13 cellular contexts compared by ENCODE assay signal in the genomic region with DNA sequence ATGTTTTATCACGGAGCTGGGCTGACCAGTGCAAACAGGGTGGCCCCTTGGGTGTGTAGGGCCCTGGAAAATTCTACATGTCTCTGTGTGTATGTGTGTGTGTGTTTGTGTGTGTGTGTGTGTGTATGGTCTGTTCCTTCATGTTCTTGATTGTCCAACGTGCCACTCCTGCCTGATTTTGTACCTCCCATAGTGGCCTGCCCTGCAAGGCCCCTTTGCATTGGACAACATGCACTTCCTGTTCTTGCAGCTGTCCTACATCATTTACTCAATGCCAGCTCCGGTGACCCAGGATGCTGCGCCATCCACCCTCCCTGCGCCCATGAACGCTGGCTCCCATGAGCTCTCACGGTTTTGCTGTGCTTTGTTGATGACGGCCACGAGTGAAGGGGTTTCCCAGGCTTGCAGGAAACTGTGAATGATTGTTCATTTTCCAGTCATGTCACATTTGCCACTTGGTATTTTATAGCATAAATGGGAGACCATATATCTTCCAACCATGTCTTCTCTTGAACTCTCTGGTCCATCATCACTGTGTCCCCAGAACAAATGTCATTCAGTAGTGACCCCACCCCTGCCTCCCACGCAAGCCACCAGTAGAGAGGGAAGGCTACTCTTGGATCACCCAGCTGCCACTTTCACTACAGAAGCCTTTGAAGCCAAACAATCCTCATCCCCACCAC.
DNase-seq lines count a peak whose midpoint lies in the region; ATAC-seq and TF ChIP-seq lines count a peak whose summit lies in the region.
"Had no signal": no experiment of that assay in that cellular context is flagged by ENCODE, and none has a peak within 500 bp of the region (broad histone marks: within the 10 kb centered on the region; RNA-seq: fewer than 3 reads in every experiment).

No MANE protein-coding gene starts in this region.

- no peak overlapping the region for H4K8ac ChIP-seq in neuronal stem cell (ENCODE audit: low read depth, low read length)

- H3K27ac ChIP-seq in neuronal stem cell (replicated peaks; ENCODE audit: low read length) (no peak overlapping the region), gastroesophageal sphincter (no peak overlapping the region), GM23248 (no peak overlapping the region)
- H3K27ac ChIP-seq: epithelial cell of prostate, ovary had no signal

- H3K9me2 ChIP-seq in GM23248 (ENCODE audit: insufficient read depth) = no peaks in the 10 kb centered on the region

- no peak overlapping the region for H3K4me2 ChIP-seq in neuronal stem cell (ENCODE audit: insufficient read depth, low read length, poor library complexity, severe bottlenecking)
- H3K4me2 ChIP-seq in GM23248 (ENCODE audit: unreplicated experiment) = no peak overlapping the region

- peaks cover 10 to 20% of the 10 kb centered on the region in 2 donors for H3K4me1 ChIP-seq in neuronal stem cell (ENCODE audit: control insufficient read depth in 2 of 2, insufficient read depth in 1 of 2, low read depth in 1 of 2, low read length in 2 of 2)
- peaks cover 0 to 21% (median 0%) of the 10 kb centered on the region in 3 donors for H3K4me1 ChIP-seq in gastroesophageal sphincter
- peaks cover 4% of the 10 kb centered on the region; the same call in 1 of the 2 replicates for H3K4me1 ChIP-seq in GM23248 (ENCODE audit: insufficient read depth)

- H3K9me3 Mint-ChIP-seq in activated T-helper 1 cell treated with anti-CD3 and anti-CD28 coated beads, Interleukin-12 subunit alpha, Interleukin-12 subunit beta, Interleukin-2, Interleukin-4 antibody, amounts not matched to agents 30 ng/mL and 10 ng/mL and 1 ng/mL, durations not matched to agents 14 hours and 24 hours and 36 hours = no peaks in the 10 kb centered on the region

- TF ChIP-seq CTCF in gastroesophageal sphincter (IDR thresholded peaks at IDR 0.05) = no peak

- H3K4me3 ChIP-seq in neuronal stem cell (ENCODE audit: low read length in 2 of 2) (no peak overlapping the region), gastroesophageal sphincter (no peak overlapping the region), GM23248 (no peak overlapping the region)
- H3K4me3 ChIP-seq: ovary had no signal

- H3K27me3 ChIP-seq in neuronal stem cell (ENCODE audit: control insufficient read depth in 3 of 3, insufficient read depth in 3 of 3, low read depth in 1 of 3, low read length in 3 of 3) (no peaks in the 10 kb centered on the region), gastroesophageal sphincter (peaks cover 4% of the 10 kb centered on the region), GM23248 (replicated peaks; ENCODE audit: insufficient read depth) (peaks cover 13% of the 10 kb centered on the region)
- H3K27me3 ChIP-seq: ovary had no signal

- no peak overlapping the region for H3K14ac ChIP-seq in neuronal stem cell (ENCODE audit: low read length)

- H3K4me1 Mint-ChIP-seq in activated T-helper 1 cell treated with anti-CD3 and anti-CD28 coated beads, Interleukin-12 subunit alpha, Interleukin-12 subunit beta, Interleukin-2, Interleukin-4 antibody, amounts not matched to agents 30 ng/mL and 10 ng/mL and 1 ng/mL, durations not matched to agents 14 hours and 24 hours and 36 hours (ENCODE audit: low read depth) = peaks cover 19% of the 10 kb centered on the region

- no peak overlapping the region for H3K4ac ChIP-seq in neuronal stem cell (ENCODE audit: low read length)

- H3K9me3 ChIP-seq in neuronal stem cell (replicated peaks in 1 of 2; ENCODE audit: control insufficient read depth in 2 of 2, insufficient read depth in 1 of 2, low read depth in 1 of 2, low read length in 2 of 2) (peaks cover 0 to 4% of the 10 kb centered on the region in 2 donors), gastroesophageal sphincter (no peaks in the 10 kb centered on the region), GM23248 (ENCODE audit: low read depth) (no peaks in the 10 kb centered on the region)
- H3K9me3 ChIP-seq: ovary had no signal

- no peak overlapping the region for H4K91ac ChIP-seq in neuronal stem cell (ENCODE audit: low read depth, low read length, poor library complexity)

- no peaks in the 10 kb centered on the region for H3K79me2 ChIP-seq in GM23248 (ENCODE audit: insufficient read depth)

- H3K18ac ChIP-seq in neuronal stem cell (ENCODE audit: low read length) = peak overlapping the region; percentile 61

- no peak overlapping the region for H2AK5ac ChIP-seq in neuronal stem cell (ENCODE audit: low read depth, low read length)

- H3K79me1 ChIP-seq in neuronal stem cell (ENCODE audit: low read depth, low read length) = no peaks in the 10 kb centered on the region

- in situ Hi-C loops in GM23248 (cut with MboI) = no loop called here

- H3K23ac ChIP-seq in neuronal stem cell (ENCODE audit: low read depth, low read length, poor library complexity) = no peak overlapping the region

- WGBS in neuronal stem cell (ENCODE audit: extremely low coverage in 2 of 2, insufficient read length in 2 of 2, insufficient replicate concordance in 1 of 2), 2 donors = no CpG with 5 or more reads among the region's 10 CpGs
- WGBS in gastroesophageal sphincter (ENCODE audit: low coverage in 1 of 2), 2 donors = 54 to 73% methylated on average over 4 of the region's 10 CpGs
- WGBS in GM23248 (ENCODE audit: low coverage in 1 of 2, low lambda C conversion rate in 2 of 2, missing lambda C conversion rate in 2 of 2), 2 experiments = 67% methylated on average over 10 of the region's 10 CpGs

- H3K27ac Mint-ChIP-seq in activated T-helper 1 cell treated with anti-CD3 and anti-CD28 coated beads, Interleukin-12 subunit alpha, Interleukin-12 subunit beta, Interleukin-2, Interleukin-4 antibody, amounts not matched to agents 30 ng/mL and 10 ng/mL and 1 ng/mL, durations not matched to agents 14 hours and 24 hours and 36 hours = peak overlapping the region; percentile 65

- no peaks in the 10 kb centered on the region for H3F3A ChIP-seq in GM23248 (ENCODE audit: insufficient read depth)

- TF ChIP-seq POLR2A in gastroesophageal sphincter (IDR thresholded peaks at IDR 0.05) = no peak

- H3K9ac ChIP-seq in neuronal stem cell (ENCODE audit: low read depth, low read length, poor library complexity) (no peak overlapping the region), GM23248 (no peak overlapping the region)

- H2AFZ ChIP-seq in neuronal stem cell (ENCODE audit: low read length) (peak overlapping the region; percentile 47), GM23248 (no peak overlapping the region)

- H2BK15ac ChIP-seq in neuronal stem cell (ENCODE audit: low read length) = no peak overlapping the region

- DNase-seq in activated T-cell treated with anti-CD3 and anti-CD28 coated beads for 24 hours (ENCODE audit: low read depth) (peak; percentile 23), neuronal stem cell (ENCODE audit: low spot score) (no peak), GM23248 (no peak)
- no peak for DNase-seq in activated T-cell treated with anti-CD3 and anti-CD28 coated beads, Interleukin-2, amount 50 U/mL, for 1 hour
- DNase-seq in activated T-helper 1 cell treated with anti-CD3 and anti-CD28 coated beads, Interleukin-12 subunit alpha, Interleukin-12 subunit beta, Interleukin-2, Interleukin-4 antibody, amounts not matched to agents 30 ng/mL and 10 ng/mL and 1 ng/mL, durations not matched to agents 14 hours and 24 hours and 36 hours (ENCODE audit: low spot score) = no peak
- peak; percentile 50 for DNase-seq in stimulated activated CD8-positive, alpha-beta memory T cell treated with anti-CD3 and anti-CD28 coated beads, Interleukin-4, amount 100 ng/mL, for 48 hours
- DNase-seq: glutamatergic neuron, NCI-H1930, NCI-H748 treated with DMSO at 0.1 percent for 48 hours had no signal

- H2BK120ac ChIP-seq in neuronal stem cell (ENCODE audit: low read depth, low read length) = no peak overlapping the region

- TF ChIP-seq EP300 in gastroesophageal sphincter (IDR thresholded peaks at IDR 0.05) = no peak

- no peak overlapping the region for H2BK12ac ChIP-seq in neuronal stem cell (ENCODE audit: low read length)

- H3K36me3 ChIP-seq in neuronal stem cell (replicated peaks in 1 of 2; ENCODE audit: control insufficient read depth in 2 of 2, insufficient read depth in 2 of 2, low read length in 2 of 2) (no peaks in the 10 kb centered on the region), gastroesophageal sphincter (no peaks in the 10 kb centered on the region), GM23248 (ENCODE audit: low read depth) (no peaks in the 10 kb centered on the region)
- H3K36me3 ChIP-seq: ovary had no signal

- no peaks in the 10 kb centered on the region for H4K20me1 ChIP-seq in GM23248 (ENCODE audit: insufficient read depth)

- no peak overlapping the region for H2BK5ac ChIP-seq in neuronal stem cell (ENCODE audit: low read length)

- intact Hi-C loops in activated T-helper 1 cell treated with anti-CD3 and anti-CD28 coated beads, Interleukin-12 subunit alpha, Interleukin-12 subunit beta, Interleukin-2, Interleukin-4 antibody, amounts not matched to agents 30 ng/mL and 10 ng/mL and 1 ng/mL, durations not matched to agents 14 hours and 24 hours and 36 hours (cut with micrococcal nuclease) = loop anchor here (1.0 to 2.0 kb wide), 2 partner anchors 25 to 74 kb away; no protein-coding TSS in a partner anchor

- H3K27me3 Mint-ChIP-seq in activated T-helper 1 cell treated with anti-CD3 and anti-CD28 coated beads, Interleukin-12 subunit alpha, Interleukin-12 subunit beta, Interleukin-2, Interleukin-4 antibody, amounts not matched to agents 30 ng/mL and 10 ng/mL and 1 ng/mL, durations not matched to agents 14 hours and 24 hours and 36 hours (ENCODE audit: insufficient read depth) = no peaks in the 10 kb centered on the region

- ATAC-seq in gastroesophageal sphincter (no peak), GM21360 (IDR thresholded peaks at IDR 0.05; ENCODE audit: unreplicated experiment) (no peak)

- no peak overlapping the region for H3K4me3 Mint-ChIP-seq in activated T-helper 1 cell treated with anti-CD3 and anti-CD28 coated beads, Interleukin-12 subunit alpha, Interleukin-12 subunit beta, Interleukin-2, Interleukin-4 antibody, amounts not matched to agents 30 ng/mL and 10 ng/mL and 1 ng/mL, durations not matched to agents 14 hours and 24 hours and 36 hours

- peaks cover 2% of the 10 kb centered on the region for H3K36me3 Mint-ChIP-seq in activated T-helper 1 cell treated with anti-CD3 and anti-CD28 coated beads, Interleukin-12 subunit alpha, Interleukin-12 subunit beta, Interleukin-2, Interleukin-4 antibody, amounts not matched to agents 30 ng/mL and 10 ng/mL and 1 ng/mL, durations not matched to agents 14 hours and 24 hours and 36 hours (ENCODE audit: low read depth)

Comparison
In these comparisons a context has a peak if more than half of its experiments do, and no peak if none do; other contexts are left out.
1. DNase-seq: peak in activated T-cell treated with anti-CD3 and anti-CD28 coated beads for 24 hours (single experiment) and stimulated activated CD8-positive, alpha-beta memory T cell treated with anti-CD3 and anti-CD28 coated beads, Interleukin-4, amount 100 ng/mL, for 48 hours (single experiment); none in activated T-cell treated with anti-CD3 and anti-CD28 coated beads, Interleukin-2, amount 50 U/mL, for 1 hour (single experiment), activated T-helper 1 cell treated with anti-CD3 and anti-CD28 coated beads, Interleukin-12 subunit alpha, Interleukin-12 subunit beta, Interleukin-2, Interleukin-4 antibody, amounts not matched to agents 30 ng/mL and 10 ng/mL and 1 ng/mL, durations not matched to agents 14 hours and 24 hours and 36 hours (single experiment), neuronal stem cell (single experiment) and GM23248 (single experiment).